In genomic region chr16:69523571-69523970, GRCh38 we compare ENCODE assay signal across 11 cellular contexts.
"Had no signal": no experiment of that assay in that cellular context is flagged by ENCODE, and none has a peak within 500 bp of the region (broad histone marks: within the 10 kb centered on the region; RNA-seq: fewer than 3 reads in every experiment).

No MANE protein-coding gene starts in this region.

- H3K27me3 ChIP-seq: esophagus muscularis mucosa, ovary, tibial artery had no signal

- DNase-seq: activated CD4-positive, alpha-beta memory T cell treated with anti-CD3 and anti-CD28 coated beads for 36 hours; activated CD4-positive, alpha-beta T cell treated with anti-CD3 and anti-CD28 coated beads for 1 hour; activated naive CD4-positive, alpha-beta T cell; hypothalamus; left cardiac atrium; mammary epithelial cell; ovary; SW 1271; tibial artery had no signal

- H3K36me3 Mint-ChIP-seq: activated CD4-positive, alpha-beta memory T cell treated with anti-CD3 and anti-CD28 coated beads for 36 hours had no signal

- H3K9me3 Mint-ChIP-seq: activated CD4-positive, alpha-beta memory T cell treated with anti-CD3 and anti-CD28 coated beads for 36 hours; activated T-helper 1 cell treated with anti-CD3 and anti-CD28 coated beads, Interleukin-12 subunit alpha, Interleukin-12 subunit beta, Interleukin-2, Interleukin-4 antibody, amounts not matched to agents 30 ng/mL and 10 ng/mL and 1 ng/mL, durations not matched to agents 14 hours and 24 hours and 36 hours had no signal

- ATAC-seq: left cardiac atrium had no signal

- H3K4me3 ChIP-seq: esophagus muscularis mucosa, ovary, tibial artery had no signal

- H3K27me3 Mint-ChIP-seq: activated CD4-positive, alpha-beta memory T cell treated with anti-CD3 and anti-CD28 coated beads for 36 hours had no signal

- H3K9me3 ChIP-seq: esophagus muscularis mucosa, ovary, tibial artery had no signal

- H3K4me1 ChIP-seq: esophagus muscularis mucosa, tibial artery had no signal

- H3K36me3 ChIP-seq: esophagus muscularis mucosa, ovary, tibial artery had no signal

- H3K4me3 Mint-ChIP-seq: activated CD4-positive, alpha-beta memory T cell treated with anti-CD3 and anti-CD28 coated beads for 36 hours; activated T-helper 1 cell treated with anti-CD3 and anti-CD28 coated beads, Interleukin-12 subunit alpha, Interleukin-12 subunit beta, Interleukin-2, Interleukin-4 antibody, amounts not matched to agents 30 ng/mL and 10 ng/mL and 1 ng/mL, durations not matched to agents 14 hours and 24 hours and 36 hours had no signal

- H3K27ac ChIP-seq: esophagus muscularis mucosa, ovary, tibial artery had no signal

- H3K27ac Mint-ChIP-seq: activated CD4-positive, alpha-beta memory T cell treated with anti-CD3 and anti-CD28 coated beads for 36 hours; activated T-helper 1 cell treated with anti-CD3 and anti-CD28 coated beads, Interleukin-12 subunit alpha, Interleukin-12 subunit beta, Interleukin-2, Interleukin-4 antibody, amounts not matched to agents 30 ng/mL and 10 ng/mL and 1 ng/mL, durations not matched to agents 14 hours and 24 hours and 36 hours had no signal
